In genomic region chr15:99441427-99441766, GRCh38 we compare ENCODE assay signal across 2 cellular contexts.
TF ChIP-seq lines count a peak whose summit lies in the region.

No MANE protein-coding gene starts in this region.

TF ChIP-seq in IMR-90, 13 proteins besides CTCF, POLR2A, EP300 and RAD21:
- no peak for TF ChIP-seq CHD1 (IDR thresholded peaks at IDR 0.05; ENCODE audit: low read depth, low read length)
- TF ChIP-seq SMC3 (IDR thresholded peaks at IDR 0.05; ENCODE audit: low read depth, low read length): no peak
- TF ChIP-seq RFX5 (IDR thresholded peaks at IDR 0.05; ENCODE audit: low read depth, low read length): no peak

TF ChIP-seq in endothelial cell of umbilical vein, 7 proteins besides CTCF, POLR2A, EP300 and RAD21:
- TF ChIP-seq MYC (IDR thresholded peaks at IDR 0.05; ENCODE audit: low read depth, low read length): no peak
- TF ChIP-seq MAX (IDR thresholded peaks at IDR 0.05; ENCODE audit: insufficient read depth, insufficient read length): no peak
- TF ChIP-seq EZH2 (IDR thresholded peaks at IDR 0.05; ENCODE audit: borderline replicate concordance, low read depth, low read length, severe bottlenecking): no peak
- no peak for TF ChIP-seq JUN (IDR thresholded peaks at IDR 0.05; ENCODE audit: borderline replicate concordance, insufficient read depth, insufficient read length, low read depth)
- TF ChIP-seq GATA2 (IDR thresholded peaks at IDR 0.05; ENCODE audit: insufficient read depth, insufficient read length, low read depth, low read length): no peak
- TF ChIP-seq POLR2AphosphoS5 (IDR thresholded peaks at IDR 0.05; ENCODE audit: insufficient read depth, low read depth, low read length): no peak
- TF ChIP-seq FOS (IDR thresholded peaks at IDR 0.05; ENCODE audit: borderline replicate concordance, insufficient read depth, low read length): no peak
